In the genomic region with DNA sequence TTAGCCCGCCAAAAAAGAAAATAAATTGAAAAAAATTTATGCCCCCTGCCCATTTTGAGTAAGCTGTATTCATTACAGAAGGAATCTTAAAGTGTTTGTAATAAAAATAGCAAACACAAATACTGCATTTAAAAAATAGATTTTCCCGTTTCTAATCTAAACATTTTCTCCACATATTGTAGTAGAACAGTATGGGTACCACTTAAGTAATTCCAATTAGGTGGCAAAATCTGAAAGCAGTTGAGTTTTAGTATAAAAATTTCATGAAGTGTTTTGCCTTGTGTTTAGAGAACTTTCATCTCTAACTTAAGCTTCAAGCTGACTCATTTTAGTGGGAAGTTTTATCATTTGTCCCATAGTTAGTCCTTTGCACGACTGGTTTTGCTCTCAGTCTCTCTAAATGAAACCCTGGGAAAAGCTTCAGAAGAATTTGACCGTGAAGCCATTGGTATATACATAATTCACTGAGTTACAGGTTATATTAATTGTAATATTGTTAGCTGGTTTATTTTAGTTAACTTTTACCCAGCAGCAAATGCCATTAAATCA, we compare ENCODE assay signal across 1 cellular context.
TF ChIP-seq lines count a peak whose summit lies in the region.

No MANE protein-coding gene starts in this region.

TF ChIP-seq in SK-N-SH treated with all-trans-retinoic acid at 6 μM for 48 hours, 23 proteins besides CTCF, POLR2A, EP300 and RAD21 (continued from another document):
- TF ChIP-seq PPARA (CRISPR knock-in tag; IDR thresholded peaks at IDR 0.05; ENCODE audit: borderline replicate concordance) (no peak), CREB5 (CRISPR knock-in tag; IDR thresholded peaks at IDR 0.05; ENCODE audit: low read depth) (no peak), BACH2 (CRISPR knock-in tag; IDR thresholded peaks at IDR 0.05; ENCODE audit: borderline replicate concordance) (no peak), ARNTL (CRISPR knock-in tag; IDR thresholded peaks at IDR 0.05; ENCODE audit: borderline replicate concordance, low read depth) (no peak), ZNF8 (CRISPR knock-in tag; IDR thresholded peaks at IDR 0.05) (no peak)
